8 cellular contexts compared by ENCODE assay signal in the genomic region with DNA sequence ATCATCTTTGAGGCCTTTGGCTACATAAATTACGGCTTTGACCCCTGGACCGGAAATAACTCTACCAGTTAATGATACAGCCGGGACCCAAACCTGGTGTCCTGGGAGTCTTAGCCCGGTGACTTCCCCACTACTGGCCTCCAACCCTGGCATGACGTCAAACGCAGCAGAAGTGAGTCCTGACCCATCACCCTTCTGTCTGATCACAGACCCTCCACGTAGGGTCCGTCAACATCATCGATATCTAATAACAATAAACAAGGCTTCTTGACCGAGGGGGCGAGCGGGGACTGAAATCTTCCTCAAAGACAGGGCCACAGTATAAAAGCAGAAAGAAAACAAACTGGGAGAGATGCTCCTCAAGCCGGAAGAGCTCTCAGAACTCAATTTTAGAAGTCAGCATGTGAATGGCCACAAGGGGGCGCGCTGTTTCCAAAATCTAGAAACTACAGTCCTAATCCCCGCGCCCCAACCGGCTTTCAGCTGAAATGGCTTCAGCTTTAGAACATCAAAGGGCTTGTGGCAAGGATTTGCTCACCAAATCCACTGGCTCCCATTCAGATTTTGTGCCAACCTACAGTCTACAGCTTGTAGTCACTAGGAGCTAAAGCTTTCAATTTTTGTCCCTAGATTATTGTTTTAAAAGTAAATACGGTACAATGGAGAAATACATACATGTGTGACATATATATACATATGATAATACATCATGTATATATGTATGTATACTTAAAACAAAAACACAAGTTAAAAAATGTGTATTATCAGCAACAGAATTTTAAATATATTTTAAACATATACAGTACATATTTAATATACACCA. TPM values are rescaled to one million over a fixed set of nuclear protein-coding genes. Genes with fewer than 3 reads are reported as not detected.
DNase-seq lines count a peak whose midpoint lies in the region; ATAC-seq and TF ChIP-seq lines count a peak whose summit lies in the region.

No MANE protein-coding gene starts in this region.

- DNase-seq in AG08396 (ENCODE audit: low spot score): peak; percentile 81
- peak; percentile 60 to 91 for DNase-seq in HL-60 (ENCODE audit: low read depth in 1 of 2, low spot score in 1 of 2)
- DNase-seq in NCI-H82 (lab: John Stamatoyannopoulos, UW): peak; percentile 94
- DNase-seq in activated CD4-positive, alpha-beta T cell treated with anti-CD3 and anti-CD28 coated beads, Interleukin-2, amount 50 U/mL, for 24 hours (ENCODE audit: low read depth in 1 of 2, low spot score in 1 of 2): peak; percentile 93 to 95
- DNase-seq in dermis microvascular lymphatic vessel endothelial cell (ENCODE audit: low read depth in 2 of 2): peak; percentile 83 to 91
- peak; percentile 95 for DNase-seq in lower lobe of right lung
- DNase-seq in stimulated activated CD8-positive, alpha-beta memory T cell treated with anti-CD3 and anti-CD28 coated beads, Interleukin-12 subunit alpha, Interleukin-12 subunit beta, amount 100 ng/mL, for 1 hour (ENCODE audit: low read depth): peak; percentile 94

- H3K27ac ChIP-seq in HL-60 (replicated peaks) (no peak overlapping the region; the same call in 1 of the 2 replicates), lower lobe of right lung (no peak overlapping the region)

- H3K27me3 ChIP-seq in HL-60 (ENCODE audit: insufficient read depth, poor library complexity, severe bottlenecking): no peaks in the 10 kb centered on the region
- no peaks in the 10 kb centered on the region for H3K27me3 ChIP-seq in lower lobe of right lung (ENCODE audit: low read depth)

- no peaks in the 10 kb centered on the region for H3K9me3 ChIP-seq in lower lobe of right lung

- peaks cover 23% of the 10 kb centered on the region for H3K4me1 ChIP-seq in lower lobe of right lung

- intact Hi-C loops in lower lobe of right lung (cut with DNase I): loop anchor here (5.0 kb wide), 1 partner anchor 273 kb away; no protein-coding TSS in a partner anchor

- peak; percentile 69 for TF ChIP-seq CTCF in HL-60 (IDR thresholded peaks at IDR 0.05; ENCODE audit: insufficient read depth, low read length)
- peak; percentile 90 for TF ChIP-seq CTCF in lower lobe of right lung (IDR thresholded peaks at IDR 0.05)

- H3K4me3 ChIP-seq in HL-60 (replicated peaks; ENCODE audit: insufficient read depth, low read length) (no peak overlapping the region), lower lobe of right lung (no peak overlapping the region)

- ATAC-seq in GM19023 (IDR thresholded peaks at IDR 0.05; ENCODE audit: unreplicated experiment) (peak; percentile 30), lower lobe of right lung (peak; percentile 88 to 89)

- H3K36me3 ChIP-seq in lower lobe of right lung: no peaks in the 10 kb centered on the region

RNA-seq across cellular contexts. Expression of a gene that starts 46.4 kb away (rescaled TPM):
- total RNA-seq in dermis microvascular lymphatic vessel endothelial cell (under 0.01 TPM in 1 of 2 replicates, not detected in the other), lower lobe of right lung (0.74 TPM)
